ENCODE assay signal across 1 cellular context in the genomic region with DNA sequence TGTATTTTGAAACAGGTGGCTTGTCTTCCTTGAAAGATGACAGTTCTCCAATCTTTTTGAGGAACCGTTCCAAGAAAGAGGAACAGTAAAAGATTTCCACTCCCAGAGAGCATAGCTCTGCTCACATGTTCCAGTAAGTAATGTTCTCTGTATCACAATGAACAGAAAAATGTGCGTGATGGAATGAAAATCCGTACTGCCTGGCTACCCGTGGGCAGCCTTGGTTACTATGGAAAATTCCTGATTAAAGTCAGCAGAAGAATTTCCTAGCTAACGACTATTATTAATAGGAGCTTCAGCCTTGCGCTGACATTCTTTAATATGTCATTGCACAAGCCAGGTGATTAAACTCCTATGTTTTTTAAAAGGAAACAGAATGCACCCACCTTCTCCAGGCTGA.
A peak's percentile ranks its signal among the peaks of the same experiment; 100 is the strongest.
TF ChIP-seq lines count a peak whose summit lies in the region.

No MANE protein-coding gene starts in this region.

TF ChIP-seq in GM12878, 131 proteins besides CTCF, POLR2A, EP300 and RAD21:
- TF ChIP-seq IKZF2 (IDR thresholded peaks at IDR 0.05) (0 out of 4 replicates have a peak, but pooled peaks of 1 of the 2 experiments have one; percentile 8), SPI1 (IDR thresholded peaks at IDR 0.05; ENCODE audit: borderline replicate concordance, insufficient read depth, low read depth, low read length) (peak; percentile 79), EED (IDR thresholded peaks at IDR 0.05; ENCODE audit: low read depth) (peak; percentile 43; the same call in 1 of the 2 replicates)
- TF ChIP-seq, protein P1, sequence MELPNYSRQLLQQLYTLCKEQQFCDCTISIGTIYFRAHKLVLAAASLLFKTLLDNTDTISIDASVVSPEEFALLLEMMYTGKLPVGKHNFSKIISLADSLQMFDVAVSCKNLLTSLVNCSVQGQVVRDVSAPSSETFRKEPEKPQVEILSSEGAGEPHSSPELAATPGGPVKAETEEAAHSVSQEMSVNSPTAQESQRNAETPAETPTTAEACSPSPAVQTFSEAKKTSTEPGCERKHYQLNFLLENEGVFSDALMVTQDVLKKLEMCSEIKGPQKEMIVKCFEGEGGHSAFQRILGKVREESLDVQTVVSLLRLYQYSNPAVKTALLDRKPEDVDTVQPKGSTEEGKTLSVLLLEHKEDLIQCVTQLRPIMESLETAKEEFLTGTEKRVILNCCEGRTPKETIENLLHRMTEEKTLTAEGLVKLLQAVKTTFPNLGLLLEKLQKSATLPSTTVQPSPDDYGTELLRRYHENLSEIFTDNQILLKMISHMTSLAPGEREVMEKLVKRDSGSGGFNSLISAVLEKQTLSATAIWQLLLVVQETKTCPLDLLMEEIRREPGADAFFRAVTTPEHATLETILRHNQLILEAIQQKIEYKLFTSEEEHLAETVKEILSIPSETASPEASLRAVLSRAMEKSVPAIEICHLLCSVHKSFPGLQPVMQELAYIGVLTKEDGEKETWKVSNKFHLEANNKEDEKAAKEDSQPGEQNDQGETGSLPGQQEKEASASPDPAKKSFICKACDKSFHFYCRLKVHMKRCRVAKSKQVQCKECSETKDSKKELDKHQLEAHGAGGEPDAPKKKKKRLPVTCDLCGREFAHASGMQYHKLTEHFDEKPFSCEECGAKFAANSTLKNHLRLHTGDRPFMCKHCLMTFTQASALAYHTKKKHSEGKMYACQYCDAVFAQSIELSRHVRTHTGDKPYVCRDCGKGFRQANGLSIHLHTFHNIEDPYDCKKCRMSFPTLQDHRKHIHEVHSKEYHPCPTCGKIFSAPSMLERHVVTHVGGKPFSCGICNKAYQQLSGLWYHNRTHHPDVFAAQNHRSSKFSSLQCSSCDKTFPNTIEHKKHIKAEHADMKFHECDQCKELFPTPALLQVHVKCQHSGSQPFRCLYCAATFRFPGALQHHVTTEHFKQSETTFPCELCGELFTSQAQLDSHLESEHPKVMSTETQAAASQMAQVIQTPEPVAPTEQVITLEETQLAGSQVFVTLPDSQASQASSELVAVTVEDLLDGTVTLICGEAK (IDR thresholded peaks at IDR 0.05; ENCODE audit: borderline replicate concordance) = no peak
